Comparison of ENCODE assay signal across 23 cellular contexts in the genomic region with DNA sequence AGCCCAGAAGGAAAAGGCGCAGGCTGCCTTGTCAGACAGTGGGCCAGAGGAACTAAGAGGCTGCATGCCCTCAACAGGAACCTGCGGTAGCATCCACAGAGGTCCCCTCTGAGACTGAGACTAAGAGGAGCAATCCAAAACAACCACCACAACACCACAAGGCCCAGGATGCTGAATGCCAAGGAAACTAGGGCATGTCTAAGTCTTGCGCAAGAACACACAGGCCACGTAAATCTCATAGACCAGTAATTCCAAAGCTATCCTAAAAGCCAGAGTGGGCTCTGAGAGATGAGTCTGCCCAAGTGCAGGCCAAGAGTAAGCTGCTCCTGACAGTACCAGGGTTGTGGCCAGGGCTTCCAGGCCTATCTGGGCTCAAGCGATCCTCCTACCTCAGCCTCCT. TPM values are rescaled to one million over a fixed set of nuclear protein-coding genes. Genes with fewer than 3 reads are reported as not detected.
DNase-seq lines count a peak whose midpoint lies in the region; ATAC-seq and TF ChIP-seq lines count a peak whose summit lies in the region.
"Had no signal": no experiment of that assay in that cellular context is flagged by ENCODE, and none has a peak within 500 bp of the region (broad histone marks: within the 10 kb centered on the region; RNA-seq: fewer than 3 reads in every experiment).

No MANE protein-coding gene starts in this region.

- ATAC-seq in activated T-helper 17 cell treated with anti-CD3 and anti-CD28 coated beads, Interleukin-2, amount 50 U/mL, for 72 hours (replicated peaks): no peak
- ATAC-seq: lower lobe of right lung, pancreas had no signal

- no peak overlapping the region for H3K4me3 ChIP-seq in AG09309 (ENCODE audit: control insufficient read depth, low read depth, low read length)
- no peak overlapping the region for H3K4me3 ChIP-seq in foreskin fibroblast (ENCODE audit: low read depth in 1 of 2, low read length in 2 of 2)
- H3K4me3 ChIP-seq in SJCRH30: no peak overlapping the region
- H3K4me3 ChIP-seq: lower lobe of right lung, pancreas had no signal

- no peaks in the 10 kb centered on the region for H3K9me3 ChIP-seq in SJCRH30 (replicated peaks)
- H3K9me3 ChIP-seq: lower lobe of right lung, pancreas had no signal

- H3K27ac ChIP-seq in SJCRH30: no peak overlapping the region
- H3K27ac ChIP-seq: lower lobe of right lung, pancreas, VCaP had no signal

- no peak overlapping the region for H3K27ac Mint-ChIP-seq in HFFc6
- H3K27ac Mint-ChIP-seq in activated T-helper 17 cell treated with anti-CD3 and anti-CD28 coated beads, Interleukin-2, amount 50 U/mL, for 72 hours: peak overlapping the region; percentile 62
- no peak overlapping the region for H3K27ac Mint-ChIP-seq in mesothelial cell of epicardium
- H3K27ac Mint-ChIP-seq: activated naive CD4-positive, alpha-beta T cell treated with anti-CD3 and anti-CD28 coated beads for 36 hours; brain had no signal

- H3K36me3 Mint-ChIP-seq in HFFc6 (ENCODE audit: low read depth) (no peaks in the 10 kb centered on the region), mesothelial cell of epicardium (peaks cover 6% of the 10 kb centered on the region)
- peaks cover 8% of the 10 kb centered on the region for H3K36me3 Mint-ChIP-seq in activated T-helper 17 cell treated with anti-CD3 and anti-CD28 coated beads, Interleukin-2, amount 50 U/mL, for 72 hours (ENCODE audit: low read depth)
- H3K36me3 Mint-ChIP-seq: brain had no signal

- H3K4me1 ChIP-seq in SJCRH30: no peaks in the 10 kb centered on the region
- H3K4me1 ChIP-seq: lower lobe of right lung, pancreas had no signal

- H3K4me3 Mint-ChIP-seq in HFFc6 (no peak overlapping the region), mesothelial cell of epicardium (no peak overlapping the region)
- no peak overlapping the region for H3K4me3 Mint-ChIP-seq in activated T-helper 17 cell treated with anti-CD3 and anti-CD28 coated beads, Interleukin-2, amount 50 U/mL, for 72 hours
- H3K4me3 Mint-ChIP-seq: activated naive CD4-positive, alpha-beta T cell treated with anti-CD3 and anti-CD28 coated beads for 36 hours; brain; dendritic cell treated with granulocyte-macrophage colony-stimulating factor and Interleukin-4, amounts not matched to agents 40 ng/mL and 50 ng/mL, for 4 days had no signal

- peaks cover 7% of the 10 kb centered on the region for H3K4me1 Mint-ChIP-seq in HFFc6 (ENCODE audit: low read depth)
- no peaks in the 10 kb centered on the region for H3K4me1 Mint-ChIP-seq in activated T-helper 17 cell treated with anti-CD3 and anti-CD28 coated beads, Interleukin-2, amount 50 U/mL, for 72 hours
- no peaks in the 10 kb centered on the region for H3K4me1 Mint-ChIP-seq in mesothelial cell of epicardium
- H3K4me1 Mint-ChIP-seq: brain had no signal

- H3K27me3 ChIP-seq in SJCRH30: no peaks in the 10 kb centered on the region
- H3K27me3 ChIP-seq: pancreas had no signal

- DNase-seq in AG09309 (ENCODE audit: low read depth) (peak; percentile 59), HFFc6 (peak; percentile 36), foreskin fibroblast (peak; percentile 56 to 73), SJCRH30 (no peak), NCI-H526 (lab: John Stamatoyannopoulos, UW) (no peak), mesothelial cell of epicardium (ENCODE audit: low spot score in 2 of 2, unreplicated experiment in 2 of 2) (no peak), SHP77 (lab: John Stamatoyannopoulos, UW) (no peak)
- DNase-seq: activated CD4-positive, alpha-beta T cell treated with anti-CD3 and anti-CD28 coated beads, Interleukin-2, amount 50 U/mL, for 48 hours; activated naive CD4-positive, alpha-beta T cell treated with anti-CD3 and anti-CD28 coated beads for 36 hours; COR-L47; head of caudate nucleus; lower lobe of right lung; NCI-H187; NCI-H446; pancreas; RPMI8226 had no signal

- TF ChIP-seq CTCF in AG09309 (IDR thresholded peaks at IDR 0.05; ENCODE audit: control insufficient read depth, insufficient read depth, low read depth, low read length, missing control alignments) (no peak), HFFc6 (IDR thresholded peaks at IDR 0.05) (no peak), foreskin fibroblast (IDR thresholded peaks at IDR 0.05; ENCODE audit: low read depth, low read length) (no peak), mesothelial cell of epicardium (IDR thresholded peaks at IDR 0.05; ENCODE audit: unreplicated experiment) (no peak)

- no peaks in the 10 kb centered on the region for H3K36me3 ChIP-seq in SJCRH30
- H3K36me3 ChIP-seq: pancreas had no signal

- no peaks in the 10 kb centered on the region; the same call in 1 of the 2 replicates for H3K27me3 Mint-ChIP-seq in HFFc6 (ENCODE audit: insufficient read depth)
- H3K27me3 Mint-ChIP-seq in activated T-helper 17 cell treated with anti-CD3 and anti-CD28 coated beads, Interleukin-2, amount 50 U/mL, for 72 hours: no peaks in the 10 kb centered on the region
- H3K27me3 Mint-ChIP-seq in mesothelial cell of epicardium (ENCODE audit: low read depth): peaks cover 2% of the 10 kb centered on the region
- H3K27me3 Mint-ChIP-seq: brain; dendritic cell treated with granulocyte-macrophage colony-stimulating factor and Interleukin-4, amounts not matched to agents 40 ng/mL and 50 ng/mL, for 4 days had no signal

- H3K9me3 Mint-ChIP-seq in HFFc6 (no peaks in the 10 kb centered on the region), mesothelial cell of epicardium (no peaks in the 10 kb centered on the region)
- no peaks in the 10 kb centered on the region for H3K9me3 Mint-ChIP-seq in activated T-helper 17 cell treated with anti-CD3 and anti-CD28 coated beads, Interleukin-2, amount 50 U/mL, for 72 hours
- H3K9me3 Mint-ChIP-seq: activated naive CD4-positive, alpha-beta T cell treated with anti-CD3 and anti-CD28 coated beads for 36 hours; brain; dendritic cell treated with granulocyte-macrophage colony-stimulating factor and Interleukin-4, amounts not matched to agents 40 ng/mL and 50 ng/mL, for 4 days had no signal

RNA-seq across cellular contexts. Expression of a gene that starts 12.9 kb away (rescaled TPM):
- total RNA-seq in HFFc6 (2021; fragmentation: NEBNext Ultra II Directional; extraction: Animal tissue kit (Norgen Biotek cat#: 25700)): 10 to 100 TPM; 13.6 to 20.3 (median 15.7) TPM
- 10 to 100 TPM in 1 of 2 donors, 1 to 10 TPM in 1; 4.6 to 15.8 TPM for total RNA-seq in activated T-helper 17 cell treated with anti-CD3 and anti-CD28 coated beads, Interleukin-2, amount 50 U/mL, for 72 hours
- 5.4 and 6.1 TPM in 2 replicates for total RNA-seq in SJCRH30 (2014; rRNA removed; shearing (Covaris generic))
- 5.7 to 6.2 TPM (median 5.7 TPM) in 3 replicates for total RNA-seq in mesothelial cell of epicardium

RNA-seq across cellular contexts. Expression of a gene that starts 13.0 kb away (rescaled TPM):
- total RNA-seq in HFFc6 (2021; fragmentation: NEBNext Ultra II Directional; extraction: Animal tissue kit (Norgen Biotek cat#: 25700)): 1 to 10 TPM in 1 of 6 experiments, under 1 TPM in 5; 0.34 to 1.1 (median 0.80) TPM
- total RNA-seq in activated T-helper 17 cell treated with anti-CD3 and anti-CD28 coated beads, Interleukin-2, amount 50 U/mL, for 72 hours: under 1 TPM; 0.74 to 0.84 TPM
- total RNA-seq in SJCRH30 (2014; rRNA removed; shearing (Covaris generic)): not detected in 2 replicates
- total RNA-seq in mesothelial cell of epicardium: 3.8 to 7.0 TPM (median 4.3 TPM) in 3 replicates

RNA-seq across cellular contexts. Expression of a gene that starts 23.3 kb away (rescaled TPM):
- total RNA-seq in HFFc6 (2021; fragmentation: NEBNext Ultra II Directional; extraction: Animal tissue kit (Norgen Biotek cat#: 25700)): 10 to 100 TPM; 32.5 to 41.6 (median 34.5) TPM
- total RNA-seq in activated T-helper 17 cell treated with anti-CD3 and anti-CD28 coated beads, Interleukin-2, amount 50 U/mL, for 72 hours: 10 to 100 TPM; 75.5 to 88.4 TPM
- 51.0 and 58.1 TPM in 2 replicates for total RNA-seq in SJCRH30 (2014; rRNA removed; shearing (Covaris generic))
- 158 to 162 TPM (median 159 TPM) in 3 replicates for total RNA-seq in mesothelial cell of epicardium

RNA-seq across cellular contexts. Expression of a gene that starts 47.0 kb away (rescaled TPM):
- total RNA-seq in HFFc6 (2021; fragmentation: NEBNext Ultra II Directional; extraction: Animal tissue kit (Norgen Biotek cat#: 25700)): not detected
- under 1 TPM; 0.15 to 0.34 TPM for total RNA-seq in activated T-helper 17 cell treated with anti-CD3 and anti-CD28 coated beads, Interleukin-2, amount 50 U/mL, for 72 hours
- total RNA-seq in SJCRH30 (2014; rRNA removed; shearing (Covaris generic)): not detected in 2 replicates
- 0.14 to 0.58 TPM in 2 of 3 replicates, not detected in the other for total RNA-seq in mesothelial cell of epicardium
- total RNA-seq: HT-29, lower lobe of right lung, myocyte, ureter had no signal

Comparison
In these comparisons a context has a peak if more than half of its experiments do, and no peak if none do; other contexts are left out.
1. DNase-seq: peak in AG09309 (single experiment), HFFc6 (single experiment) and foreskin fibroblast (2 of 2); none in SJCRH30 (0 of 2), NCI-H526 (0 of 2), mesothelial cell of epicardium (0 of 2) and SHP77 (0 of 2).